ENCODE assay signal across 20 cellular contexts in genomic region chr4:91280551-91281290, GRCh38.
"Had no signal": no experiment of that assay in that cellular context is flagged by ENCODE, and none has a peak within 500 bp of the region (broad histone marks: within the 10 kb centered on the region; RNA-seq: fewer than 3 reads in every experiment).

No MANE protein-coding gene starts in this region.

- H3K4me1 Mint-ChIP-seq: central memory CD8-positive, alpha-beta T cell; nephron progenitor cell had no signal

- H3K27ac Mint-ChIP-seq: dendritic cell treated with granulocyte-macrophage colony-stimulating factor and Interleukin-4, amounts not matched to agents 40 ng/mL and 50 ng/mL, for 4 days; nephron progenitor cell; progenitor cell of endocrine pancreas had no signal

- ATAC-seq: activated CD4-positive, CD25-positive, alpha-beta regulatory T cell treated with anti-CD3 and anti-CD28 coated beads, Interleukin-2, amount 50 U/mL, for 24 hours had no signal

- H3K36me3 ChIP-seq: brain microvascular endothelial cell, right atrium auricular region, tibial artery had no signal

- H3K27me3 ChIP-seq: brain microvascular endothelial cell, right atrium auricular region, tibial artery had no signal

- H3K4me1 ChIP-seq: right atrium auricular region, tibial artery had no signal

- H3K4me3 Mint-ChIP-seq: central memory CD8-positive, alpha-beta T cell; dendritic cell treated with granulocyte-macrophage colony-stimulating factor and Interleukin-4, amounts not matched to agents 40 ng/mL and 50 ng/mL, for 4 days; nephron progenitor cell had no signal

- DNase-seq: activated CD4-positive, alpha-beta T cell treated with anti-CD3 and anti-CD28 coated beads, Interleukin-2, amount 50 U/mL, for 1 hour; activated CD8-positive, alpha-beta memory T cell treated with anti-CD3 and anti-CD28 coated beads for 24 hours; anterior cingulate cortex; brain microvascular endothelial cell; effector memory CD4-positive, alpha-beta T cell; foreskin fibroblast; glutamatergic neuron; kidney glomerular epithelial cell; mesendoderm; nephron progenitor cell; occipital lobe; stimulated activated CD4-positive, alpha-beta T cell treated with anti-CD3 and anti-CD28 coated beads, Interleukin-15, amount 100 ng/mL, for 24 hours; stimulated activated CD4-positive, alpha-beta T cell treated with anti-CD3 and anti-CD28 coated beads, Interleukin-4, amount 100 ng/mL, for 1 hour; stimulated activated naive CD4-positive, alpha-beta T cell; tibial artery had no signal

- H3K27ac ChIP-seq: brain microvascular endothelial cell, right atrium auricular region, tibial artery had no signal

- H3K27me3 Mint-ChIP-seq: central memory CD8-positive, alpha-beta T cell; dendritic cell treated with granulocyte-macrophage colony-stimulating factor and Interleukin-4, amounts not matched to agents 40 ng/mL and 50 ng/mL, for 4 days; progenitor cell of endocrine pancreas had no signal

- H3K4me3 ChIP-seq: right atrium auricular region, tibial artery had no signal

- H3K9me3 ChIP-seq: right atrium auricular region, tibial artery had no signal
